In the genomic region with DNA sequence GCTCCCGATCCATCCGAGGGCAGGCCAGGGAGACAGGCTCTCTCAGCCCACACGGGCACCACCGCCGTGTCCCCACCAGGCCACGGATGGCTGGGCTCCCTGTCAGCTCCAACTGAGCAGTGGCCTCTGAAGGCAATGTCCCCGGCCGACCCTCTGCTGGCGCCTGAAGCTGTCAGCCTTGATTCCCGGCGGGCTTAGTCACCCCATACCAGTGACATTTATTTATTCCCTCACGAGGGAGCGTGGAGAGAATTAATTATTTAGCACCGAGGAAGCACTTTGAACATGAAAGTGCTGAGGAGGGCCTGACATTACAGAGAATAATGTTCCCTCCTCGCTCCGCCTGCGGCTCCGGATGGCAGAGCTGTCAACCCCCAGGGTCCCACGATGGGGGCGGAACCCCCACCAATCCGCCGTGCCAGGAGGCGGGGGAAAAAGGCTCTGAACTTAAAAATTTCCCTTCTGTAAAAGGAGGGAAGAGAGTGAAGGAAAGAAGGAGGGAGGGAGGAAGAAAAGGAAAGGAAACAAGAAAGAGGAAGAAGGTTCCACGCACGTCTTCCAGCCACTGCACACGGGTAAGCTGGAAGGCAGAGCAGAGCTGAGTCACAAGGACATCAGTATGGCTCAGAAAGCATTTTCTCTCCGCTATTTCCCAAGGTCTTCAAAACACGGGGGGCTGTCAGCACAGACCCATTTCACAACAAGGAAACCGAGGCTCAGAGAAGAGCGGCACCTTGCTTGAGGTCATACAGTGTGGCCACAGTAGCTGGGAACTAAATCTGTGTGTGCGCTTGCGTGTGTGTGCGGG, we compare ENCODE assay signal across 1 cellular context.
TF ChIP-seq lines count a peak whose summit lies in the region.

No MANE protein-coding gene starts in this region.

TF ChIP-seq in SK-N-SH treated with all-trans-retinoic acid at 6 μM for 48 hours, 23 proteins besides CTCF, POLR2A, EP300 and RAD21 (continued from another document):
- TF ChIP-seq, protein P1, sequence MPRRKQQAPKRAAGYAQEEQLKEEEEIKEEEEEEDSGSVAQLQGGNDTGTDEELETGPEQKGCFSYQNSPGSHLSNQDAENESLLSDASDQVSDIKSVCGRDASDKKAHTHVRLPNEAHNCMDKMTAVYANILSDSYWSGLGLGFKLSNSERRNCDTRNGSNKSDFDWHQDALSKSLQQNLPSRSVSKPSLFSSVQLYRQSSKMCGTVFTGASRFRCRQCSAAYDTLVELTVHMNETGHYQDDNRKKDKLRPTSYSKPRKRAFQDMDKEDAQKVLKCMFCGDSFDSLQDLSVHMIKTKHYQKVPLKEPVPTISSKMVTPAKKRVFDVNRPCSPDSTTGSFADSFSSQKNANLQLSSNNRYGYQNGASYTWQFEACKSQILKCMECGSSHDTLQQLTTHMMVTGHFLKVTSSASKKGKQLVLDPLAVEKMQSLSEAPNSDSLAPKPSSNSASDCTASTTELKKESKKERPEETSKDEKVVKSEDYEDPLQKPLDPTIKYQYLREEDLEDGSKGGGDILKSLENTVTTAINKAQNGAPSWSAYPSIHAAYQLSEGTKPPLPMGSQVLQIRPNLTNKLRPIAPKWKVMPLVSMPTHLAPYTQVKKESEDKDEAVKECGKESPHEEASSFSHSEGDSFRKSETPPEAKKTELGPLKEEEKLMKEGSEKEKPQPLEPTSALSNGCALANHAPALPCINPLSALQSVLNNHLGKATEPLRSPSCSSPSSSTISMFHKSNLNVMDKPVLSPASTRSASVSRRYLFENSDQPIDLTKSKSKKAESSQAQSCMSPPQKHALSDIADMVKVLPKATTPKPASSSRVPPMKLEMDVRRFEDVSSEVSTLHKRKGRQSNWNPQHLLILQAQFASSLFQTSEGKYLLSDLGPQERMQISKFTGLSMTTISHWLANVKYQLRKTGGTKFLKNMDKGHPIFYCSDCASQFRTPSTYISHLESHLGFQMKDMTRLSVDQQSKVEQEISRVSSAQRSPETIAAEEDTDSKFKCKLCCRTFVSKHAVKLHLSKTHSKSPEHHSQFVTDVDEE (CRISPR knock-in tag; IDR thresholded peaks at IDR 0.05) = no peak
- TF ChIP-seq SNAI2 (CRISPR knock-in tag; IDR thresholded peaks at IDR 0.05) = no peak
- TF ChIP-seq RARB (CRISPR knock-in tag; IDR thresholded peaks at IDR 0.05) = no peak
- no peak for TF ChIP-seq ZFP3 (CRISPR knock-in tag; IDR thresholded peaks at IDR 0.05)
- no peak for TF ChIP-seq CSDC2 (CRISPR knock-in tag; IDR thresholded peaks at IDR 0.05)
- TF ChIP-seq, protein P2, sequence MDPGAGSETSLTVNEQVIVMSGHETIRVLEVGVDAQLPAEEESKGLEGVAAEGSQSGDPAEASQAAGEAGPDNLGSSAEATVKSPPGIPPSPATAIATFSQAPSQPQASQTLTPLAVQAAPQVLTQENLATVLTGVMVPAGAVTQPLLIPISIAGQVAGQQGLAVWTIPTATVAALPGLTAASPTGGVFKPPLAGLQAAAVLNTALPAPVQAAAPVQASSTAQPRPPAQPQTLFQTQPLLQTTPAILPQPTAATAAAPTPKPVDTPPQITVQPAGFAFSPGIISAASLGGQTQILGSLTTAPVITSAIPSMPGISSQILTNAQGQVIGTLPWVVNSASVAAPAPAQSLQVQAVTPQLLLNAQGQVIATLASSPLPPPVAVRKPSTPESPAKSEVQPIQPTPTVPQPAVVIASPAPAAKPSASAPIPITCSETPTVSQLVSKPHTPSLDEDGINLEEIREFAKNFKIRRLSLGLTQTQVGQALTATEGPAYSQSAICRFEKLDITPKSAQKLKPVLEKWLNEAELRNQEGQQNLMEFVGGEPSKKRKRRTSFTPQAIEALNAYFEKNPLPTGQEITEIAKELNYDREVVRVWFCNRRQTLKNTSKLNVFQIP (CRISPR knock-in tag; IDR thresholded peaks at IDR 0.05; ENCODE audit: borderline replicate concordance, low read depth) = no peak
- TF ChIP-seq PPARA (CRISPR knock-in tag; IDR thresholded peaks at IDR 0.05; ENCODE audit: borderline replicate concordance) = no peak
- TF ChIP-seq ZNF8 (CRISPR knock-in tag; IDR thresholded peaks at IDR 0.05) = no peak
- no peak for TF ChIP-seq BACH2 (CRISPR knock-in tag; IDR thresholded peaks at IDR 0.05; ENCODE audit: borderline replicate concordance)
- TF ChIP-seq ARNTL (CRISPR knock-in tag; IDR thresholded peaks at IDR 0.05; ENCODE audit: borderline replicate concordance, low read depth) = no peak
- TF ChIP-seq, protein P3, sequence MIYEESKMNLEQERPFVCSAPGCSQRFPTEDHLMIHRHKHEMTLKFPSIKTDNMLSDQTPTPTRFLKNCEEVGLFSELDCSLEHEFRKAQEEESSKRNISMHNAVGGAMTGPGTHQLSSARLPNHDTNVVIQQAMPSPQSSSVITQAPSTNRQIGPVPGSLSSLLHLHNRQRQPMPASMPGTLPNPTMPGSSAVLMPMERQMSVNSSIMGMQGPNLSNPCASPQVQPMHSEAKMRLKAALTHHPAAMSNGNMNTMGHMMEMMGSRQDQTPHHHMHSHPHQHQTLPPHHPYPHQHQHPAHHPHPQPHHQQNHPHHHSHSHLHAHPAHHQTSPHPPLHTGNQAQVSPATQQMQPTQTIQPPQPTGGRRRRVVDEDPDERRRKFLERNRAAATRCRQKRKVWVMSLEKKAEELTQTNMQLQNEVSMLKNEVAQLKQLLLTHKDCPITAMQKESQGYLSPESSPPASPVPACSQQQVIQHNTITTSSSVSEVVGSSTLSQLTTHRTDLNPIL (CRISPR knock-in tag; IDR thresholded peaks at IDR 0.05; ENCODE audit: low read depth) = no peak
- TF ChIP-seq OSR1 (CRISPR knock-in tag; IDR thresholded peaks at IDR 0.05) = no peak
- no peak for TF ChIP-seq ISL1 (CRISPR knock-in tag; IDR thresholded peaks at IDR 0.05)
- TF ChIP-seq TCF4 (CRISPR knock-in tag; IDR thresholded peaks at IDR 0.05; ENCODE audit: borderline replicate concordance) = no peak
- no peak for TF ChIP-seq TOX (CRISPR knock-in tag; IDR thresholded peaks at IDR 0.05; ENCODE audit: borderline replicate concordance)
- no peak for TF ChIP-seq ESRRG (CRISPR knock-in tag; IDR thresholded peaks at IDR 0.05)
- no peak for TF ChIP-seq ZNF70 (CRISPR knock-in tag; IDR thresholded peaks at IDR 0.05)
TF ChIP-seq in SK-N-SH treated with all-trans-retinoic acid at 6 μM for 48 hours: peak in this region for 0.
